Comparison of ENCODE assay signal across 19 cellular contexts in genomic region chr17:9568957-9569588, GRCh38. TPM values are rescaled to one million over a fixed set of nuclear protein-coding genes. Genes with fewer than 3 reads are reported as not detected.
DNase-seq lines count a peak whose midpoint lies in the region; ATAC-seq and TF ChIP-seq lines count a peak whose summit lies in the region.
"Had no signal": no experiment of that assay in that cellular context is flagged by ENCODE, and none has a peak within 500 bp of the region (broad histone marks: within the 10 kb centered on the region; RNA-seq: fewer than 3 reads in every experiment).

No MANE protein-coding gene starts in this region.

- peaks cover 31 to 32% of the 10 kb centered on the region in 2 donors for H3K36me3 Mint-ChIP-seq in CD4-positive, alpha-beta memory T cell
- peaks cover 44% of the 10 kb centered on the region for H3K36me3 Mint-ChIP-seq in CD8-positive, alpha-beta T cell
- peaks cover 8 to 59% (median 26%) of the 10 kb centered on the region in 3 donors for H3K36me3 Mint-ChIP-seq in naive thymus-derived CD8-positive, alpha-beta T cell

- peaks cover 23% of the 10 kb centered on the region for H3K4me1 ChIP-seq in CD4-positive, alpha-beta memory T cell (ENCODE audit: insufficient read depth, low read length)
- peaks cover 6% of the 10 kb centered on the region for H3K4me1 ChIP-seq in CD8-positive, alpha-beta T cell (ENCODE audit: insufficient read depth, low read length)
- H3K4me1 ChIP-seq: BE2C had no signal

- no peaks in the 10 kb centered on the region for H3K27me3 Mint-ChIP-seq in CD4-positive, alpha-beta memory T cell
- no peaks in the 10 kb centered on the region for H3K27me3 Mint-ChIP-seq in CD8-positive, alpha-beta T cell (ENCODE audit: low read depth)
- no peaks in the 10 kb centered on the region for H3K27me3 Mint-ChIP-seq in naive thymus-derived CD8-positive, alpha-beta T cell
- no peaks in the 10 kb centered on the region for H3K27me3 Mint-ChIP-seq in stimulated activated naive CD8-positive, alpha-beta T cell treated with anti-CD3 and anti-CD28 coated beads, Interleukin-15, amount 100 ng/mL, for 72 hours
- H3K27me3 Mint-ChIP-seq: CD4-positive, CD25-positive, alpha-beta regulatory T cell had no signal

- POLR2A ChIA-PET in CD4-positive, alpha-beta memory T cell (lab: Charles Lee; ENCODE audit: partially characterized antibody): interaction anchor here (1.0 kb wide), 1 partner anchor 14 kb away, joined by 3 read pairs; no protein-coding TSS in a partner anchor
- POLR2A ChIA-PET in CD8-positive, alpha-beta T cell (lab: Charles Lee): no interaction called here
- POLR2A ChIA-PET in HEK293T (lab: Yijun Ruan, JAX): no interaction called here
- POLR2A ChIA-PET in naive thymus-derived CD8-positive, alpha-beta T cell (lab: Charles Lee): no interaction called here

- intact Hi-C loops in CD4-positive, alpha-beta memory T cell (cut with micrococcal nuclease): no loop called here
- intact Hi-C loops in CD8-positive, alpha-beta T cell (cut with DNase I, micrococcal nuclease): no loop called here

- no peak overlapping the region for H3K4me3 ChIP-seq in CD4-positive, alpha-beta memory T cell (ENCODE audit: low read length in 2 of 2)
- H3K4me3 ChIP-seq in CD8-positive, alpha-beta T cell (ENCODE audit: low read depth, low read length): no peak overlapping the region
- H3K4me3 ChIP-seq: GM23248 had no signal

- TF ChIP-seq CTCF in CD8-positive, alpha-beta T cell (IDR thresholded peaks at IDR 0.05): no peak

- no peak for ATAC-seq in CD8-positive, alpha-beta T cell
- ATAC-seq in naive thymus-derived CD8-positive, alpha-beta T cell: no peak
- no peak for ATAC-seq in GM21515 (IDR thresholded peaks at IDR 0.05; ENCODE audit: unreplicated experiment)
- no peak for ATAC-seq in stimulated activated naive CD8-positive, alpha-beta T cell treated with anti-CD3 and anti-CD28 coated beads, Interleukin-15, amount 100 ng/mL, for 72 hours

- no peak for DNase-seq in CD4-positive, alpha-beta memory T cell
- no peak for DNase-seq in CD8-positive, alpha-beta T cell
- DNase-seq in HEK293T (ENCODE audit: extremely low spot score) (peak; percentile 20), islet precursor cell (no peak)
- no peak for DNase-seq in naive thymus-derived CD8-positive, alpha-beta T cell
- no peak for DNase-seq in stimulated activated naive CD8-positive, alpha-beta T cell treated with anti-CD3 and anti-CD28 coated beads, Interleukin-15, amount 100 ng/mL, for 72 hours
- DNase-seq: ACHN; BE2C; C1 segment of cervical spinal cord; CD4-positive, CD25-positive, alpha-beta regulatory T cell; DMS153; DMS79; GF-D8; GM23248; HCEC 1CT; KG1 had no signal

- peak overlapping the region in 4 of 7 donors; percentile 3 to 37 (median 27) for H3K27ac Mint-ChIP-seq in CD4-positive, alpha-beta memory T cell
- H3K27ac Mint-ChIP-seq in CD8-positive, alpha-beta T cell: peak overlapping the region; percentile 37
- peak overlapping the region in 6 of 10 donors; percentile 34 to 60 (median 54) for H3K27ac Mint-ChIP-seq in naive thymus-derived CD8-positive, alpha-beta T cell
- peak overlapping the region in 1 of 2 donors; percentile 86 for H3K27ac Mint-ChIP-seq in stimulated activated naive CD8-positive, alpha-beta T cell treated with anti-CD3 and anti-CD28 coated beads, Interleukin-15, amount 100 ng/mL, for 72 hours

- no peaks in the 10 kb centered on the region for H3K9me3 ChIP-seq in CD4-positive, alpha-beta memory T cell (ENCODE audit: control insufficient read depth in 1 of 2, low read length in 2 of 2)
- H3K9me3 ChIP-seq in CD8-positive, alpha-beta T cell (ENCODE audit: low read length): no peaks in the 10 kb centered on the region
- H3K9me3 ChIP-seq: BE2C had no signal

- no peaks in the 10 kb centered on the region for H3K27me3 ChIP-seq in CD4-positive, alpha-beta memory T cell (ENCODE audit: insufficient read depth, low read length)
- no peaks in the 10 kb centered on the region for H3K27me3 ChIP-seq in CD8-positive, alpha-beta T cell (ENCODE audit: insufficient read depth, low read length)
- H3K27me3 ChIP-seq: BE2C had no signal

- no peaks in the 10 kb centered on the region for H3K9me3 Mint-ChIP-seq in CD4-positive, alpha-beta memory T cell
- no peaks in the 10 kb centered on the region for H3K9me3 Mint-ChIP-seq in CD8-positive, alpha-beta T cell
- H3K9me3 Mint-ChIP-seq in naive thymus-derived CD8-positive, alpha-beta T cell: no peaks in the 10 kb centered on the region
- H3K9me3 Mint-ChIP-seq in stimulated activated naive CD8-positive, alpha-beta T cell treated with anti-CD3 and anti-CD28 coated beads, Interleukin-15, amount 100 ng/mL, for 72 hours: no peaks in the 10 kb centered on the region
- H3K9me3 Mint-ChIP-seq: CD4-positive, CD25-positive, alpha-beta regulatory T cell had no signal

- no peak overlapping the region for H3K27ac ChIP-seq in CD4-positive, alpha-beta memory T cell (ENCODE audit: low read depth, low read length)
- H3K27ac ChIP-seq in CD8-positive, alpha-beta T cell (ENCODE audit: low read depth, low read length): no peak overlapping the region
- H3K27ac ChIP-seq: GM23248 had no signal

- peaks cover 25 to 48% (median 35%) of the 10 kb centered on the region in 4 donors for H3K4me1 Mint-ChIP-seq in CD4-positive, alpha-beta memory T cell
- H3K4me1 Mint-ChIP-seq in CD8-positive, alpha-beta T cell (ENCODE audit: low read depth): peaks cover 37% of the 10 kb centered on the region
- H3K4me1 Mint-ChIP-seq in naive thymus-derived CD8-positive, alpha-beta T cell: peaks cover 22 to 49% (median 31%) of the 10 kb centered on the region in 4 donors
- H3K4me1 Mint-ChIP-seq in stimulated activated naive CD8-positive, alpha-beta T cell treated with anti-CD3 and anti-CD28 coated beads, Interleukin-15, amount 100 ng/mL, for 72 hours: peaks cover 35% of the 10 kb centered on the region

- CTCF ChIA-PET in CD4-positive, alpha-beta memory T cell (lab: Charles Lee; ENCODE audit: partially characterized antibody): interaction anchor here (1.4 to 1.5 kb wide), 2 partner anchors 8 to 18 kb away, joined by 3 read pairs; no protein-coding TSS in a partner anchor
- CTCF ChIA-PET in CD8-positive, alpha-beta T cell (lab: Charles Lee): interaction anchor here (1.6 kb wide), 1 partner anchor 8 kb away, joined by 5 read pairs; the partner anchor contains the start of gene CFAP52
- CTCF ChIA-PET in HEK293T (lab: Yijun Ruan, JAX): no interaction called here

- no peaks in the 10 kb centered on the region for H3K36me3 ChIP-seq in CD4-positive, alpha-beta memory T cell (ENCODE audit: insufficient read depth, low read length)
- H3K36me3 ChIP-seq in CD8-positive, alpha-beta T cell (ENCODE audit: insufficient read depth, low read length): peaks cover 8% of the 10 kb centered on the region
- H3K36me3 ChIP-seq: BE2C had no signal

- no peak overlapping the region for H3K4me3 Mint-ChIP-seq in CD4-positive, alpha-beta memory T cell
- no peak overlapping the region for H3K4me3 Mint-ChIP-seq in CD8-positive, alpha-beta T cell
- H3K4me3 Mint-ChIP-seq in naive thymus-derived CD8-positive, alpha-beta T cell: no peak overlapping the region
- H3K4me3 Mint-ChIP-seq in stimulated activated naive CD8-positive, alpha-beta T cell treated with anti-CD3 and anti-CD28 coated beads, Interleukin-15, amount 100 ng/mL, for 72 hours: no peak overlapping the region

TF ChIP-seq in HEK293T, 16 proteins besides CTCF, POLR2A, EP300 and RAD21:
- no peak for TF ChIP-seq ZNF384 (IDR thresholded peaks at IDR 0.05)
- TF ChIP-seq, protein P1, sequence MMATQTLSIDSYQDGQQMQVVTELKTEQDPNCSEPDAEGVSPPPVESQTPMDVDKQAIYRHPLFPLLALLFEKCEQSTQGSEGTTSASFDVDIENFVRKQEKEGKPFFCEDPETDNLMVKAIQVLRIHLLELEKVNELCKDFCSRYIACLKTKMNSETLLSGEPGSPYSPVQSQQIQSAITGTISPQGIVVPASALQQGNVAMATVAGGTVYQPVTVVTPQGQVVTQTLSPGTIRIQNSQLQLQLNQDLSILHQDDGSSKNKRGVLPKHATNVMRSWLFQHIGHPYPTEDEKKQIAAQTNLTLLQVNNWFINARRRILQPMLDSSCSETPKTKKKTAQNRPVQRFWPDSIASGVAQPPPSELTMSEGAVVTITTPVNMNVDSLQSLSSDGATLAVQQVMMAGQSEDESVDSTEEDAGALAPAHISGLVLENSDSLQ (IDR thresholded peaks at IDR 0.05): 0 out of 2 replicates have a peak, but pooled peaks have one; percentile 13

RNA-seq across cellular contexts. Expression of gene STX8, which starts 6.5 kb away (rescaled TPM):
- 10 to 100 TPM; 54.2 to 59.5 TPM for total RNA-seq in CD4-positive, alpha-beta memory T cell
- polyA plus RNA-seq in CD4-positive, alpha-beta memory T cell: 100 to 1,000 TPM; 156 to 206 TPM
- 10 to 100 TPM; 38.6 to 43.7 TPM for total RNA-seq in CD8-positive, alpha-beta T cell
- 10 to 100 TPM; 38.2 to 42.0 TPM for total RNA-seq in naive thymus-derived CD8-positive, alpha-beta T cell
- 100 to 1,000 TPM; 114 to 167 (median 146) TPM for polyA plus RNA-seq in naive thymus-derived CD8-positive, alpha-beta T cell

RNA-seq across cellular contexts. Expression of gene CFAP52, which starts 7.4 kb away (rescaled TPM):
- not detected for total RNA-seq in CD4-positive, alpha-beta memory T cell
- polyA plus RNA-seq in CD4-positive, alpha-beta memory T cell: not detected
- total RNA-seq in CD8-positive, alpha-beta T cell: not detected
- not detected for total RNA-seq in naive thymus-derived CD8-positive, alpha-beta T cell
- polyA plus RNA-seq in naive thymus-derived CD8-positive, alpha-beta T cell: not detected
- total RNA-seq: CD4-positive, CD25-positive, alpha-beta regulatory T cell; Daoy; GM23248; HT-29 had no signal
- polyA plus RNA-seq: CD4-positive, CD25-positive, alpha-beta regulatory T cell had no signal
